In the genomic region with DNA sequence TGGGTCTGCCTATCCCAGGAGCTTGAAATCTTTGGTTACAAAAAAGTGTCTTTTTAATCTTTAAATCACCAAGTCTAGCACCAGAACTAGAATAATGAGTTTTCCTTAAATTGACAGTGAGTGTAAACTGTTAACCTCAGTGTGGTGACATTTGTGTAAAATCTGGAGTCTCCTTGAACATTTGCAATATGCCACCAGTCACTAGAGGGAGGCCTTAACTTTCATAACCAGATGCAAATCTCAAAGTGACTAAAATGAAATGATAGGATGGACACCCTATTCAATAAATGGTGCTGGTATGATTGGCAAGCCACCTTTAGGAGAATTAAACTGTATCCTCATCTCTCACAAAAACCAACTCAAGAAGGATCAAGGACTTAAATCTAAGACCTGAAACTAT, we compare ENCODE assay signal across 3 cellular contexts.
TF ChIP-seq lines count a peak whose summit lies in the region.

No MANE protein-coding gene starts in this region.

TF ChIP-seq in SK-N-SH, 30 proteins besides CTCF, POLR2A, EP300 and RAD21:
- TF ChIP-seq, protein P1, sequence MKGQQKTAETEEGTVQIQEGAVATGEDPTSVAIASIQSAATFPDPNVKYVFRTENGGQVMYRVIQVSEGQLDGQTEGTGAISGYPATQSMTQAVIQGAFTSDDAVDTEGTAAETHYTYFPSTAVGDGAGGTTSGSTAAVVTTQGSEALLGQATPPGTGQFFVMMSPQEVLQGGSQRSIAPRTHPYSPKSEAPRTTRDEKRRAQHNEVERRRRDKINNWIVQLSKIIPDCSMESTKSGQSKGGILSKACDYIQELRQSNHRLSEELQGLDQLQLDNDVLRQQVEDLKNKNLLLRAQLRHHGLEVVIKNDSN (IDR thresholded peaks at IDR 0.05; ENCODE audit: borderline replicate concordance, low read depth): no peak
- TF ChIP-seq SIN3A (IDR thresholded peaks at IDR 0.05; ENCODE audit: borderline replicate concordance, low read depth, low read length) (no peak), MEF2A (IDR thresholded peaks at IDR 0.05; ENCODE audit: borderline replicate concordance, low read depth) (no peak), FOXJ3 (CRISPR knock-in tag; IDR thresholded peaks at IDR 0.05) (no peak), TAF1 (IDR thresholded peaks at IDR 0.05; ENCODE audit: borderline replicate concordance, low read depth, low read length) (no peak), NRF1 (IDR thresholded peaks at IDR 0.05; ENCODE audit: low read depth, low read length) (no peak), GATA2 (CRISPR knock-in tag; IDR thresholded peaks at IDR 0.05) (no peak), POLR2AphosphoS5 (IDR thresholded peaks at IDR 0.05; ENCODE audit: low read depth, low read length) (no peak), RCOR1 (IDR thresholded peaks at IDR 0.05; ENCODE audit: low read length) (no peak)
- TF ChIP-seq, protein P2, sequence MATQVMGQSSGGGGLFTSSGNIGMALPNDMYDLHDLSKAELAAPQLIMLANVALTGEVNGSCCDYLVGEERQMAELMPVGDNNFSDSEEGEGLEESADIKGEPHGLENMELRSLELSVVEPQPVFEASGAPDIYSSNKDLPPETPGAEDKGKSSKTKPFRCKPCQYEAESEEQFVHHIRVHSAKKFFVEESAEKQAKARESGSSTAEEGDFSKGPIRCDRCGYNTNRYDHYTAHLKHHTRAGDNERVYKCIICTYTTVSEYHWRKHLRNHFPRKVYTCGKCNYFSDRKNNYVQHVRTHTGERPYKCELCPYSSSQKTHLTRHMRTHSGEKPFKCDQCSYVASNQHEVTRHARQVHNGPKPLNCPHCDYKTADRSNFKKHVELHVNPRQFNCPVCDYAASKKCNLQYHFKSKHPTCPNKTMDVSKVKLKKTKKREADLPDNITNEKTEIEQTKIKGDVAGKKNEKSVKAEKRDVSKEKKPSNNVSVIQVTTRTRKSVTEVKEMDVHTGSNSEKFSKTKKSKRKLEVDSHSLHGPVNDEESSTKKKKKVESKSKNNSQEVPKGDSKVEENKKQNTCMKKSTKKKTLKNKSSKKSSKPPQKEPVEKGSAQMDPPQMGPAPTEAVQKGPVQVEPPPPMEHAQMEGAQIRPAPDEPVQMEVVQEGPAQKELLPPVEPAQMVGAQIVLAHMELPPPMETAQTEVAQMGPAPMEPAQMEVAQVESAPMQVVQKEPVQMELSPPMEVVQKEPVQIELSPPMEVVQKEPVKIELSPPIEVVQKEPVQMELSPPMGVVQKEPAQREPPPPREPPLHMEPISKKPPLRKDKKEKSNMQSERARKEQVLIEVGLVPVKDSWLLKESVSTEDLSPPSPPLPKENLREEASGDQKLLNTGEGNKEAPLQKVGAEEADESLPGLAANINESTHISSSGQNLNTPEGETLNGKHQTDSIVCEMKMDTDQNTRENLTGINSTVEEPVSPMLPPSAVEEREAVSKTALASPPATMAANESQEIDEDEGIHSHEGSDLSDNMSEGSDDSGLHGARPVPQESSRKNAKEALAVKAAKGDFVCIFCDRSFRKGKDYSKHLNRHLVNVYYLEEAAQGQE (IDR thresholded peaks at IDR 0.05; ENCODE audit: low read depth, low read length): no peak
- TF ChIP-seq, protein P3, sequence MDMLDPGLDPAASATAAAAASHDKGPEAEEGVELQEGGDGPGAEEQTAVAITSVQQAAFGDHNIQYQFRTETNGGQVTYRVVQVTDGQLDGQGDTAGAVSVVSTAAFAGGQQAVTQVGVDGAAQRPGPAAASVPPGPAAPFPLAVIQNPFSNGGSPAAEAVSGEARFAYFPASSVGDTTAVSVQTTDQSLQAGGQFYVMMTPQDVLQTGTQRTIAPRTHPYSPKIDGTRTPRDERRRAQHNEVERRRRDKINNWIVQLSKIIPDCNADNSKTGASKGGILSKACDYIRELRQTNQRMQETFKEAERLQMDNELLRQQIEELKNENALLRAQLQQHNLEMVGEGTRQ (IDR thresholded peaks at IDR 0.05; ENCODE audit: borderline replicate concordance, low read depth, low read length): no peak
- TF ChIP-seq, protein P4, sequence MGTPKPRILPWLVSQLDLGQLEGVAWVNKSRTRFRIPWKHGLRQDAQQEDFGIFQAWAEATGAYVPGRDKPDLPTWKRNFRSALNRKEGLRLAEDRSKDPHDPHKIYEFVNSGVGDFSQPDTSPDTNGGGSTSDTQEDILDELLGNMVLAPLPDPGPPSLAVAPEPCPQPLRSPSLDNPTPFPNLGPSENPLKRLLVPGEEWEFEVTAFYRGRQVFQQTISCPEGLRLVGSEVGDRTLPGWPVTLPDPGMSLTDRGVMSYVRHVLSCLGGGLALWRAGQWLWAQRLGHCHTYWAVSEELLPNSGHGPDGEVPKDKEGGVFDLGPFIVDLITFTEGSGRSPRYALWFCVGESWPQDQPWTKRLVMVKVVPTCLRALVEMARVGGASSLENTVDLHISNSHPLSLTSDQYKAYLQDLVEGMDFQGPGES (IDR thresholded peaks at IDR 0.05; ENCODE audit: low read depth, low read length): no peak

TF ChIP-seq in SK-N-SH treated with all-trans-retinoic acid at 6 μM for 48 hours, 23 proteins besides CTCF, POLR2A, EP300 and RAD21:
- TF ChIP-seq RARB (CRISPR knock-in tag; IDR thresholded peaks at IDR 0.05) (no peak), ZNF565 (CRISPR knock-in tag; conservative IDR thresholded peaks at IDR 0.05; ENCODE audit: low read depth) (no peak), ZC3H10 (CRISPR knock-in tag; IDR thresholded peaks at IDR 0.05) (no peak), ARNTL (CRISPR knock-in tag; IDR thresholded peaks at IDR 0.05; ENCODE audit: borderline replicate concordance, low read depth) (no peak), ZFP3 (CRISPR knock-in tag; IDR thresholded peaks at IDR 0.05) (no peak), ZNF8 (CRISPR knock-in tag; IDR thresholded peaks at IDR 0.05) (no peak), BACH2 (CRISPR knock-in tag; IDR thresholded peaks at IDR 0.05; ENCODE audit: borderline replicate concordance) (no peak), OSR1 (CRISPR knock-in tag; IDR thresholded peaks at IDR 0.05) (no peak), SNAI2 (CRISPR knock-in tag; IDR thresholded peaks at IDR 0.05) (no peak), GLIS3 (CRISPR knock-in tag; IDR thresholded peaks at IDR 0.05) (no peak)
- TF ChIP-seq, protein P5, sequence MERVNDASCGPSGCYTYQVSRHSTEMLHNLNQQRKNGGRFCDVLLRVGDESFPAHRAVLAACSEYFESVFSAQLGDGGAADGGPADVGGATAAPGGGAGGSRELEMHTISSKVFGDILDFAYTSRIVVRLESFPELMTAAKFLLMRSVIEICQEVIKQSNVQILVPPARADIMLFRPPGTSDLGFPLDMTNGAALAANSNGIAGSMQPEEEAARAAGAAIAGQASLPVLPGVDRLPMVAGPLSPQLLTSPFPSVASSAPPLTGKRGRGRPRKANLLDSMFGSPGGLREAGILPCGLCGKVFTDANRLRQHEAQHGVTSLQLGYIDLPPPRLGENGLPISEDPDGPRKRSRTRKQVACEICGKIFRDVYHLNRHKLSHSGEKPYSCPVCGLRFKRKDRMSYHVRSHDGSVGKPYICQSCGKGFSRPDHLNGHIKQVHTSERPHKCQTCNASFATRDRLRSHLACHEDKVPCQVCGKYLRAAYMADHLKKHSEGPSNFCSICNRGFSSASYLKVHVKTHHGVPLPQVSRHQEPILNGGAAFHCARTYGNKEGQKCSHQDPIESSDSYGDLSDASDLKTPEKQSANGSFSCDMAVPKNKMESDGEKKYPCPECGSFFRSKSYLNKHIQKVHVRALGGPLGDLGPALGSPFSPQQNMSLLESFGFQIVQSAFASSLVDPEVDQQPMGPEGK (CRISPR knock-in tag; IDR thresholded peaks at IDR 0.05; ENCODE audit: borderline replicate concordance): no peak
- TF ChIP-seq, protein P6, sequence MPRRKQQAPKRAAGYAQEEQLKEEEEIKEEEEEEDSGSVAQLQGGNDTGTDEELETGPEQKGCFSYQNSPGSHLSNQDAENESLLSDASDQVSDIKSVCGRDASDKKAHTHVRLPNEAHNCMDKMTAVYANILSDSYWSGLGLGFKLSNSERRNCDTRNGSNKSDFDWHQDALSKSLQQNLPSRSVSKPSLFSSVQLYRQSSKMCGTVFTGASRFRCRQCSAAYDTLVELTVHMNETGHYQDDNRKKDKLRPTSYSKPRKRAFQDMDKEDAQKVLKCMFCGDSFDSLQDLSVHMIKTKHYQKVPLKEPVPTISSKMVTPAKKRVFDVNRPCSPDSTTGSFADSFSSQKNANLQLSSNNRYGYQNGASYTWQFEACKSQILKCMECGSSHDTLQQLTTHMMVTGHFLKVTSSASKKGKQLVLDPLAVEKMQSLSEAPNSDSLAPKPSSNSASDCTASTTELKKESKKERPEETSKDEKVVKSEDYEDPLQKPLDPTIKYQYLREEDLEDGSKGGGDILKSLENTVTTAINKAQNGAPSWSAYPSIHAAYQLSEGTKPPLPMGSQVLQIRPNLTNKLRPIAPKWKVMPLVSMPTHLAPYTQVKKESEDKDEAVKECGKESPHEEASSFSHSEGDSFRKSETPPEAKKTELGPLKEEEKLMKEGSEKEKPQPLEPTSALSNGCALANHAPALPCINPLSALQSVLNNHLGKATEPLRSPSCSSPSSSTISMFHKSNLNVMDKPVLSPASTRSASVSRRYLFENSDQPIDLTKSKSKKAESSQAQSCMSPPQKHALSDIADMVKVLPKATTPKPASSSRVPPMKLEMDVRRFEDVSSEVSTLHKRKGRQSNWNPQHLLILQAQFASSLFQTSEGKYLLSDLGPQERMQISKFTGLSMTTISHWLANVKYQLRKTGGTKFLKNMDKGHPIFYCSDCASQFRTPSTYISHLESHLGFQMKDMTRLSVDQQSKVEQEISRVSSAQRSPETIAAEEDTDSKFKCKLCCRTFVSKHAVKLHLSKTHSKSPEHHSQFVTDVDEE (CRISPR knock-in tag; IDR thresholded peaks at IDR 0.05): no peak
- TF ChIP-seq, protein P7, sequence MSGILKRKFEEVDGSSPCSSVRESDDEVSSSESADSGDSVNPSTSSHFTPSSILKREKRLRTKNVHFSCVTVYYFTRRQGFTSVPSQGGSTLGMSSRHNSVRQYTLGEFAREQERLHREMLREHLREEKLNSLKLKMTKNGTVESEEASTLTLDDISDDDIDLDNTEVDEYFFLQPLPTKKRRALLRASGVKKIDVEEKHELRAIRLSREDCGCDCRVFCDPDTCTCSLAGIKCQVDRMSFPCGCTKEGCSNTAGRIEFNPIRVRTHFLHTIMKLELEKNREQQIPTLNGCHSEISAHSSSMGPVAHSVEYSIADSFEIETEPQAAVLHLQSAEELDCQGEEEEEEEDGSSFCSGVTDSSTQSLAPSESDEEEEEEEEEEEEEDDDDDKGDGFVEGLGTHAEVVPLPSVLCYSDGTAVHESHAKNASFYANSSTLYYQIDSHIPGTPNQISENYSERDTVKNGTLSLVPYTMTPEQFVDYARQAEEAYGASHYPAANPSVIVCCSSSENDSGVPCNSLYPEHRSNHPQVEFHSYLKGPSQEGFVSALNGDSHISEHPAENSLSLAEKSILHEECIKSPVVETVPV (CRISPR knock-in tag; IDR thresholded peaks at IDR 0.05): no peak
TF ChIP-seq in SK-N-SH treated with all-trans-retinoic acid at 6 μM for 48 hours: peak in this region for 0.

TF ChIP-seq in GM12878, 131 proteins besides CTCF, POLR2A, EP300 and RAD21:
- TF ChIP-seq FOXK2 (IDR thresholded peaks at IDR 0.05) (no peak), NFYA (IDR thresholded peaks at IDR 0.05; ENCODE audit: borderline replicate concordance, low read depth, low read length) (no peak), MTA2 (IDR thresholded peaks at IDR 0.05; ENCODE audit: low read depth) (no peak), HCFC1 (IDR thresholded peaks at IDR 0.05; ENCODE audit: low read length) (no peak), JUNB (IDR thresholded peaks at IDR 0.05) (no peak), TCF3 (IDR thresholded peaks at IDR 0.05; ENCODE audit: borderline replicate concordance, insufficient read depth, low read depth, low read length) (no peak)
